ENCODE assay signal across 11 cellular contexts in genomic region chr6:158039571-158040050, GRCh38. TPM values are rescaled to one million over a fixed set of nuclear protein-coding genes. Genes with fewer than 3 reads are reported as not detected.
DNase-seq lines count a peak whose midpoint lies in the region; ATAC-seq, FAIRE-seq and TF ChIP-seq lines count a peak whose summit lies in the region.
"Had no signal": no experiment of that assay in that cellular context is flagged by ENCODE, and none has a peak within 500 bp of the region (broad histone marks: within the 10 kb centered on the region; RNA-seq: fewer than 3 reads in every experiment).

No MANE protein-coding gene starts in this region.

- CTCF ChIA-PET in HepG2 (lab: Yijun Ruan, JAX; ENCODE audit: low intra/inter-chr PET ratio, low total read pairs), result no interaction called here

- H2AFZ ChIP-seq in HepG2 (ENCODE audit: low read length), result no peak overlapping the region
- H2AFZ ChIP-seq: parathyroid adenoma had no signal

- TF ChIP-seq RAD21 in HepG2 (CRISPR knock-in tag; IDR thresholded peaks at IDR 0.05), result no peak

- H3K79me2 ChIP-seq in HepG2 (ENCODE audit: insufficient read depth, low read length), result peaks cover 57% of the 10 kb centered on the region
- H3K79me2 ChIP-seq: parathyroid adenoma had no signal

- no peak for TF ChIP-seq POLR2A in HepG2 (IDR thresholded peaks at IDR 0.05; ENCODE audit: insufficient read depth in 1 of 2, low read depth in 2 of 2, low read length in 2 of 2)

- H3K4me2 ChIP-seq in HepG2 (ENCODE audit: low read depth, low read length), result peak overlapping the region; percentile 71

- H3K27me3 ChIP-seq in ascending aorta (no peaks in the 10 kb centered on the region), HepG2 (ENCODE audit: control insufficient read depth in 1 of 2, insufficient read depth in 2 of 2, low read length in 2 of 2) (no peaks in the 10 kb centered on the region)

- ATAC-seq in HG02610 (IDR thresholded peaks at IDR 0.05; ENCODE audit: unreplicated experiment), result peak; percentile 46
- ATAC-seq in HepG2, result peak; percentile 60
- no peak for ATAC-seq in HG02642 (IDR thresholded peaks at IDR 0.05; ENCODE audit: poor library complexity, unreplicated experiment)

- 64% methylated on average over 17 of the region's 17 CpGs for WGBS in HepG2 (ENCODE audit: low lambda C conversion rate)

- no peak overlapping the region for H3K4me3 ChIP-seq in ascending aorta
- H3K4me3 ChIP-seq in HepG2 (replicated peaks in 1 of 3; ENCODE audit: insufficient read depth in 1 of 3, low read depth in 2 of 3, low read length in 3 of 3), result peak overlapping the region in 1 of 3 experiments; percentile 45; a peak in 1 of 6 replicates
- H3K4me3 ChIP-seq: SK-N-MC had no signal

- no TSS peak for BruUV-seq in HepG2 (replicated peaks; lab: Mats Ljungman, UMichigan)

- no peaks in the 10 kb centered on the region for H4K20me1 ChIP-seq in HepG2 (ENCODE audit: insufficient read depth, low read length)

- FAIRE-seq in HepG2 (lab: Jason Lieb, UNC), result no peak
- FAIRE-seq: G401.6 had no signal

- no peaks in the 10 kb centered on the region for H3K9me3 ChIP-seq in ascending aorta
- H3K9me3 ChIP-seq in HepG2 (ENCODE audit: low read length), result no peaks in the 10 kb centered on the region

- intact Hi-C loops in ascending aorta (cut with DNase I), result loop anchor here (2.0 kb wide), 2 partner anchors 13 to 29 kb away; no protein-coding TSS in a partner anchor
- intact Hi-C loops in HepG2 (cut with micrococcal nuclease; ENCODE audit: unreplicated experiment), result loop anchor here (1.0 kb wide), 2 partner anchors 10 to 54 kb away; no protein-coding TSS in a partner anchor

- H3K27ac ChIP-seq in ascending aorta, result peak overlapping the region; percentile 91 to 95
- peak overlapping the region; percentile 92 for H3K27ac ChIP-seq in HepG2 (ENCODE audit: extremely low read length, insufficient read depth, low read length)
- H3K27ac ChIP-seq: parathyroid adenoma, SK-N-MC had no signal

- POLR2A ChIA-PET in HepG2 (lab: Yijun Ruan, JAX), result interaction anchor here (0.8 to 4.0 kb wide), 4 partner anchors 25 to 54 kb away, joined by 3 to 65 read pairs (median 14); no protein-coding TSS in a partner anchor

- DNase-seq in A172 (ENCODE audit: low spot score) (peak; percentile 88), ascending aorta (ENCODE audit: low spot score in 2 of 2) (peak in 1 of 2 donors; percentile 51), HepG2 (ENCODE audit: low spot score) (peak; percentile 61), OCI-M2 (lab: John Stamatoyannopoulos, UW; ENCODE audit: unreplicated experiment) (no peak), NCI-H82 (lab: John Stamatoyannopoulos, UW) (no peak)
- no peak for DNase-seq in stimulated activated CD4-positive, alpha-beta T cell treated with anti-CD3 and anti-CD28 coated beads, Interleukin-15, amount 100 ng/mL, for 24 hours

- peaks cover 43 to 66% of the 10 kb centered on the region in 2 donors for H3K4me1 ChIP-seq in ascending aorta
- peaks cover 87% of the 10 kb centered on the region for H3K4me1 ChIP-seq in HepG2 (ENCODE audit: insufficient read depth, low read length)

- no peak for TF ChIP-seq EP300 in HepG2 (IDR thresholded peaks at IDR 0.05; ENCODE audit: low read depth in 2 of 2, low read length in 2 of 2)
- TF ChIP-seq EP300 in HepG2 (CRISPR knock-in tag; IDR thresholded peaks at IDR 0.05; ENCODE audit: borderline replicate concordance), result peak; percentile 34; the same call in 1 of the 2 replicates

- TF ChIP-seq CTCF in ascending aorta (IDR thresholded peaks at IDR 0.05) (no peak), HepG2 (CRISPR knock-in tag; IDR thresholded peaks at IDR 0.05) (0 out of 2 replicates have a peak, but pooled peaks have one; percentile 15)

- peak overlapping the region; percentile 71 for H3K9ac ChIP-seq in HepG2 (ENCODE audit: insufficient read depth, low read depth, low read length)
- H3K9ac ChIP-seq: parathyroid adenoma had no signal

- H3K36me3 ChIP-seq in ascending aorta, result no peaks in the 10 kb centered on the region
- peaks cover 41 to 73% of the 10 kb centered on the region in 2 experiments for H3K36me3 ChIP-seq in HepG2 (replicated peaks in 1 of 2; ENCODE audit: control insufficient read depth in 1 of 2, insufficient read depth in 2 of 2, low read length in 2 of 2)

- in situ Hi-C loops in HepG2 (cut with HindIII; ENCODE audit: extremely low pct_ligation_motif_present, low pct_unique_long_range_greater_than_20kb), result no loop called here

TF ChIP-seq in HepG2, 621 proteins besides CTCF, POLR2A, EP300 and RAD21 (continues in another document):
- TF ChIP-seq AGO2 (optimal IDR thresholded peaks at IDR 0.05; ENCODE audit: low read depth, low read length), result peak; percentile 80
- peak; percentile 97 for TF ChIP-seq ZBTB38 (CRISPR knock-in tag; IDR thresholded peaks at IDR 0.05)
- TF ChIP-seq, protein P1, sequence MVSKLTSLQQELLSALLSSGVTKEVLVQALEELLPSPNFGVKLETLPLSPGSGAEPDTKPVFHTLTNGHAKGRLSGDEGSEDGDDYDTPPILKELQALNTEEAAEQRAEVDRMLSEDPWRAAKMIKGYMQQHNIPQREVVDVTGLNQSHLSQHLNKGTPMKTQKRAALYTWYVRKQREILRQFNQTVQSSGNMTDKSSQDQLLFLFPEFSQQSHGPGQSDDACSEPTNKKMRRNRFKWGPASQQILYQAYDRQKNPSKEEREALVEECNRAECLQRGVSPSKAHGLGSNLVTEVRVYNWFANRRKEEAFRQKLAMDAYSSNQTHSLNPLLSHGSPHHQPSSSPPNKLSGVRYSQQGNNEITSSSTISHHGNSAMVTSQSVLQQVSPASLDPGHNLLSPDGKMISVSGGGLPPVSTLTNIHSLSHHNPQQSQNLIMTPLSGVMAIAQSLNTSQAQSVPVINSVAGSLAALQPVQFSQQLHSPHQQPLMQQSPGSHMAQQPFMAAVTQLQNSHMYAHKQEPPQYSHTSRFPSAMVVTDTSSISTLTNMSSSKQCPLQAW (CRISPR knock-in tag; IDR thresholded peaks at IDR 0.05), result 0 out of 2 replicates have a peak, but pooled peaks have one; percentile 18
- TF ChIP-seq, protein P2, sequence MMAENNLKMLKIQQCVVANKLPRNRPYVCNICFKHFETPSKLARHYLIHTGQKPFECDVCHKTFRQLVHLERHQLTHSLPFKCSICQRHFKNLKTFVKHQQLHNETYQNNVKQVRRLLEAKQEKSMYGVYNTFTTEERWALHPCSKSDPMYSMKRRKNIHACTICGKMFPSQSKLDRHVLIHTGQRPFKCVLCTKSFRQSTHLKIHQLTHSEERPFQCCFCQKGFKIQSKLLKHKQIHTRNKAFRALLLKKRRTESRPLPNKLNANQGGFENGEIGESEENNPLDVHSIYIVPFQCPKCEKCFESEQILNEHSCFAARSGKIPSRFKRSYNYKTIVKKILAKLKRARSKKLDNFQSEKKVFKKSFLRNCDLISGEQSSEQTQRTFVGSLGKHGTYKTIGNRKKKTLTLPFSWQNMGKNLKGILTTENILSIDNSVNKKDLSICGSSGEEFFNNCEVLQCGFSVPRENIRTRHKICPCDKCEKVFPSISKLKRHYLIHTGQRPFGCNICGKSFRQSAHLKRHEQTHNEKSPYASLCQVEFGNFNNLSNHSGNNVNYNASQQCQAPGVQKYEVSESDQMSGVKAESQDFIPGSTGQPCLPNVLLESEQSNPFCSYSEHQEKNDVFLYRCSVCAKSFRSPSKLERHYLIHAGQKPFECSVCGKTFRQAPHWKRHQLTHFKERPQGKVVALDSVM (CRISPR knock-in tag; IDR thresholded peaks at IDR 0.05), result peak; percentile 76; the same call in 1 of the 2 replicates
- TF ChIP-seq ZNF543 (CRISPR knock-in tag; IDR thresholded peaks at IDR 0.05), result peak; percentile 96
- TF ChIP-seq SNAI1 (CRISPR knock-in tag; IDR thresholded peaks at IDR 0.05; ENCODE audit: borderline replicate concordance), result no peak
- TF ChIP-seq NFATC3 (CRISPR knock-in tag; IDR thresholded peaks at IDR 0.05), result no peak
- peak; percentile 7; the same call in 1 of the 2 replicates for TF ChIP-seq PHF8 (CRISPR knock-in tag; IDR thresholded peaks at IDR 0.05)

RNA-seq across cellular contexts. Expression of gene SYNJ2, which starts 57.9 kb away (rescaled TPM):
- total RNA-seq in A172 (2014; rRNA removed; shearing (Covaris generic)), result 34.0 and 53.7 TPM in 2 replicates
- total RNA-seq in ascending aorta (3.0 TPM), HepG2 (2016; rRNA removed; fragmentation: Illumina TruSeq; extraction: Trizol) (39.0 and 39.1 TPM in 2 replicates)
- 50.4 and 51.2 TPM in 2 replicates for total RNA-seq in HepG2 (2016; cell fraction: cytosol; rRNA removed; fragmentation: Illumina TruSeq; extraction: Trizol; ENCODE audit: low read depth)
- total RNA-seq in HepG2 (2016; cell fraction: insoluble cytoplasmic fraction; rRNA removed; fragmentation: Illumina TruSeq; extraction: Trizol), result 32.6 and 44.6 TPM in 2 replicates
- total RNA-seq in HepG2 (2016; cell fraction: membrane; rRNA removed; fragmentation: Illumina TruSeq; extraction: Trizol), result 52.4 and 52.9 TPM in 2 replicates
- 33.3 and 38.2 TPM in 2 replicates for total RNA-seq in HepG2 (2016; cell fraction: nucleus; rRNA removed; fragmentation: Illumina TruSeq; extraction: Trizol)
- 57.6 and 59.5 TPM in 2 replicates for polyA plus RNA-seq in HepG2 (2011; rRNA removed)
- polyA plus RNA-seq in HepG2 (2011; cell fraction: cytosol; rRNA removed), result 44.7 and 49.0 TPM in 2 replicates
- polyA plus RNA-seq in HepG2 (2011; cell fraction: nucleus; rRNA removed), result 85.9 and 86.7 TPM in 2 replicates
- polyA plus RNA-seq in HepG2 (2012), result 53.7 and 59.9 TPM in 2 replicates
- 53.0 and 54.8 TPM in 2 replicates for polyA plus RNA-seq in HepG2 (2016; cell fraction: cytosol; fragmentation: Illumina TruSeq; extraction: Trizol; ENCODE audit: low read depth)
- 28.2 and 29.0 TPM in 2 replicates for polyA plus RNA-seq in HepG2 (2016; cell fraction: insoluble cytoplasmic fraction; fragmentation: Illumina TruSeq; extraction: Trizol; ENCODE audit: low read depth)
- polyA plus RNA-seq in HepG2 (2016; cell fraction: membrane; fragmentation: Illumina TruSeq; extraction: Trizol; ENCODE audit: low read depth), result 41.5 and 42.8 TPM in 2 replicates
- polyA plus RNA-seq in HepG2 (2016; cell fraction: nucleus; fragmentation: Illumina TruSeq; extraction: Trizol; ENCODE audit: insufficient read depth, low read depth), result 49.3 and 52.0 TPM in 2 replicates
- 21.9 and 161 TPM in 2 replicates for polyA minus RNA-seq in HepG2 (2011; rRNA and poly(A)+ RNA removed; ENCODE audit: low replicate concordance)
- 57.2 and 71.5 TPM in 2 replicates for polyA minus RNA-seq in HepG2 (2011; cell fraction: cytosol; rRNA and poly(A)+ RNA removed)
- 135 and 148 TPM in 2 replicates for polyA minus RNA-seq in HepG2 (2011; cell fraction: nucleus; rRNA and poly(A)+ RNA removed)

Comparison
In these comparisons a context has a peak if more than half of its experiments do, and no peak if none do; other contexts are left out.
1. DNase-seq: peak in A172 (single experiment) and HepG2 (single experiment); none in stimulated activated CD4-positive, alpha-beta T cell treated with anti-CD3 and anti-CD28 coated beads, Interleukin-15, amount 100 ng/mL, for 24 hours (single experiment), OCI-M2 (single experiment) and NCI-H82 (single experiment).